In the genomic region with DNA sequence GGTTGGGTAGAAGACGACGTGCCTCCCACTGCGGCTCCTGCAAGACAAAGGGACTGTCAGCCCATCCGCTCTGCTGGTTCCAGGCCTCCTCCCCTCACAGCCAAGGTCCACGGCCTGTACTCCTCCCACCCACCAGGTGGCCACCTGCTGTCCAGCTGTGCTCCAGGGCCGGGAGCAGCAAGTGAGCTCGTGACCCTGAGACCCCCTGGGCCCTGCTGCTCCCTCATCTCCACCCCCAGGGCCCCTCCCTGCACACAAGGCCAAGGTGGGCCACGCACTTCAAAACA, we compare ENCODE assay signal across 11 cellular contexts. TPM values are rescaled to one million over a fixed set of nuclear protein-coding genes. Genes with fewer than 3 reads are reported as not detected.
DNase-seq lines count a peak whose midpoint lies in the region; FAIRE-seq and TF ChIP-seq lines count a peak whose summit lies in the region.
"Had no signal": no experiment of that assay in that cellular context is flagged by ENCODE, and none has a peak within 500 bp of the region (broad histone marks: within the 10 kb centered on the region; RNA-seq: fewer than 3 reads in every experiment).

No MANE protein-coding gene starts in this region.

- H3K4me1 ChIP-seq in SK-N-SH (ENCODE audit: control insufficient read depth in 1 of 2, insufficient read depth in 2 of 2, low read depth in 1 of 2, low read length in 1 of 2) (peaks cover 0 to 2% of the 10 kb centered on the region in 2 experiments; a peak in 1 of 4 replicates), keratinocyte (ENCODE audit: control insufficient read depth, extremely low read depth, insufficient read depth, low read length) (no peaks in the 10 kb centered on the region)
- H3K4me1 ChIP-seq: sigmoid colon, tibial nerve had no signal

- CTCF ChIA-PET in SK-N-SH (lab: Yijun Ruan, JAX) = interaction anchor here (0.7 to 1.2 kb wide), 4 partner anchors 11 to 28 kb away, joined by 3 read pairs; no protein-coding TSS in a partner anchor

- H3K9me1 ChIP-seq in keratinocyte (ENCODE audit: control insufficient read depth, extremely low read depth, insufficient read depth, low read length) = no peaks in the 10 kb centered on the region

- no peaks in the 10 kb centered on the region for H3K79me2 ChIP-seq in SK-N-SH (ENCODE audit: insufficient read depth)
- H3K79me2 ChIP-seq in keratinocyte (ENCODE audit: control insufficient read depth, insufficient read depth, low read length) = no peaks in the 10 kb centered on the region

- TF ChIP-seq CTCF in SK-N-SH (IDR thresholded peaks at IDR 0.05) (peak; percentile 32), keratinocyte (optimal IDR thresholded peaks at IDR 0.05 in 1 of 3, IDR thresholded peaks at IDR 0.05 in 1 of 3, conservative IDR thresholded peaks at IDR 0.05 in 1 of 3; ENCODE audit: extremely low read depth in 1 of 3, insufficient read depth in 2 of 3, low read length in 3 of 3) (peak in 2 of 3 experiments; percentile 13 to 38)

- H2AFZ ChIP-seq in SK-N-SH (ENCODE audit: low read depth) = no peak overlapping the region
- H2AFZ ChIP-seq in keratinocyte (ENCODE audit: control insufficient read depth, low read length) = no peak overlapping the region

- no peak overlapping the region for H3K9ac ChIP-seq in SK-N-SH
- no peak overlapping the region for H3K9ac ChIP-seq in keratinocyte (ENCODE audit: control insufficient read depth, extremely low read depth, insufficient read depth, low read length)

- FAIRE-seq in keratinocyte (lab: Jason Lieb, UNC) = no peak

- POLR2A ChIA-PET in SK-N-SH (lab: Yijun Ruan, JAX) = interaction anchor here (1.4 kb wide), 1 partner anchor 11 kb away, joined by 4 read pairs; no protein-coding TSS in a partner anchor

- H3K27me3 ChIP-seq in SK-N-SH (ENCODE audit: insufficient read depth) (no peaks in the 10 kb centered on the region), keratinocyte (ENCODE audit: control insufficient read depth, extremely low read depth, insufficient read depth, low read length) (peaks cover 2% of the 10 kb centered on the region)
- H3K27me3 ChIP-seq: sigmoid colon, tibial nerve had no signal

- no peak overlapping the region for H3K27ac ChIP-seq in SK-N-SH (ENCODE audit: low read depth in 2 of 2, low read length in 1 of 2)
- H3K27ac ChIP-seq in keratinocyte (ENCODE audit: control insufficient read depth, insufficient read depth, low read length) = no peak overlapping the region
- H3K27ac ChIP-seq: sigmoid colon, tibial nerve had no signal

- H3K4me3 ChIP-seq in SK-N-SH (ENCODE audit: low read depth in 2 of 2, low read length in 1 of 2) (no peak overlapping the region), keratinocyte (ENCODE audit: control insufficient read depth in 2 of 3, extremely low read depth in 1 of 3, insufficient read depth in 2 of 3, low read depth in 1 of 3, low read length in 3 of 3) (no peak overlapping the region)
- H3K4me3 ChIP-seq: sigmoid colon, tibial nerve had no signal

- H3F3A ChIP-seq in SK-N-SH (replicated peaks; ENCODE audit: insufficient read depth) = peaks cover 3% of the 10 kb centered on the region

- DNase-seq in EH (ENCODE audit: low read depth) (peak; percentile 12), SK-N-SH (peak; percentile 71), keratinocyte (ENCODE audit: low read depth, low spot score) (no peak), COR-L47 (lab: John Stamatoyannopoulos, UW) (no peak)
- no peak for DNase-seq in activated CD4-positive, alpha-beta T cell treated with anti-CD3 and anti-CD28 coated beads for 1 hour
- DNase-seq in activated CD4-positive, alpha-beta T cell treated with anti-CD3 and anti-CD28 coated beads, Interleukin-2, amount 50 U/mL, for 1 hour = no peak
- DNase-seq: CD4-positive, alpha-beta T cell; KG1; NCI-H2029; sigmoid colon had no signal

- no peak for TF ChIP-seq EP300 in SK-N-SH (IDR thresholded peaks at IDR 0.05; ENCODE audit: borderline replicate concordance in 1 of 2, low read depth in 1 of 2, low read length in 1 of 2)

- H3K4me2 ChIP-seq in SK-N-SH = no peak overlapping the region
- H3K4me2 ChIP-seq in keratinocyte (ENCODE audit: control insufficient read depth, extremely low read depth, insufficient read depth, low read depth, low read length) = no peak overlapping the region

- no peaks in the 10 kb centered on the region for H3K9me3 ChIP-seq in SK-N-SH
- no peaks in the 10 kb centered on the region for H3K9me3 ChIP-seq in keratinocyte (ENCODE audit: control insufficient read depth, low read depth, low read length)
- H3K9me3 ChIP-seq: sigmoid colon, tibial nerve had no signal

- dilution Hi-C loops in keratinocyte (cut with MboI; ENCODE audit: extremely low pct_ligation_motif_present, low sequenced_read_pairs) = no loop called here

- no CpG with 5 or more reads among the region's 8 CpGs for WGBS in SK-N-SH (ENCODE audit: low lambda C conversion rate)

- H4K20me1 ChIP-seq in SK-N-SH (ENCODE audit: insufficient read depth) (peaks cover 10% of the 10 kb centered on the region; the same call in 1 of the 2 replicates), keratinocyte (ENCODE audit: control insufficient read depth, extremely low read depth, insufficient read depth, low read length) (peaks cover 2% of the 10 kb centered on the region)

- H3K36me3 ChIP-seq in SK-N-SH (replicated peaks in 1 of 2; ENCODE audit: control insufficient read depth in 1 of 2, insufficient read depth in 2 of 2, low read length in 1 of 2) = peaks cover 0 to 13% of the 10 kb centered on the region in 2 experiments
- peaks cover 0 to 9% of the 10 kb centered on the region in 2 experiments for H3K36me3 ChIP-seq in keratinocyte (ENCODE audit: control insufficient read depth in 2 of 2, extremely low read depth in 1 of 2, insufficient read depth in 2 of 2, low read length in 2 of 2)

- TF ChIP-seq RAD21 in SK-N-SH (IDR thresholded peaks at IDR 0.05; ENCODE audit: low read length) = no peak

- no peaks in the 10 kb centered on the region for H3K9me2 ChIP-seq in SK-N-SH

RNA-seq across cellular contexts. Expression of a gene that starts 27.4 kb away (rescaled TPM):
- polyA plus RNA-seq in SK-N-SH (2012; rRNA removed) = 201 and 226 TPM in 2 replicates
- polyA plus RNA-seq in SK-N-SH (2012; cell fraction: cytosol; rRNA removed) = 66.1 and 128 TPM in 2 replicates
- polyA plus RNA-seq in SK-N-SH (2012; cell fraction: nucleus; rRNA removed) = 521 and 832 TPM in 2 replicates
- polyA plus RNA-seq in keratinocyte = 42.1 to 73.0 TPM (median 70.8 TPM) in 3 replicates
- 14.6 TPM for polyA plus RNA-seq in keratinocyte (2011; ENCODE audit: low read depth)
- polyA plus RNA-seq in keratinocyte (2011; cell fraction: cytosol; rRNA removed) = 25.9 and 74.4 TPM in 2 replicates
- polyA plus RNA-seq in keratinocyte (2011; cell fraction: nucleus; rRNA removed) = 97.5 and 133 TPM in 2 replicates
- 53.2 and 84.1 TPM in 2 replicates for polyA plus RNA-seq in keratinocyte (2012; ENCODE audit: low replicate concordance)
- polyA minus RNA-seq in keratinocyte = 45.2 to 67.9 TPM (median 59.9 TPM) in 3 replicates
- polyA minus RNA-seq in keratinocyte (2011; cell fraction: cytosol; rRNA and poly(A)+ RNA removed) = 67.5 TPM
- 28.2 and 31.7 TPM in 2 replicates for polyA minus RNA-seq in keratinocyte (2011; cell fraction: nucleus; rRNA and poly(A)+ RNA removed)

RNA-seq across cellular contexts. Expression of a gene that starts 27.7 kb away (rescaled TPM):
- 287 and 540 TPM in 2 replicates for polyA plus RNA-seq in SK-N-SH (2012; rRNA removed)
- 228 and 230 TPM in 2 replicates for polyA plus RNA-seq in SK-N-SH (2012; cell fraction: cytosol; rRNA removed)
- 123 and 341 TPM in 2 replicates for polyA plus RNA-seq in SK-N-SH (2012; cell fraction: nucleus; rRNA removed)
- 145 to 308 TPM (median 245 TPM) in 3 replicates for polyA plus RNA-seq in keratinocyte
- polyA plus RNA-seq in keratinocyte (2011; ENCODE audit: low read depth) = 53.9 TPM
- 254 and 686 TPM in 2 replicates for polyA plus RNA-seq in keratinocyte (2011; cell fraction: cytosol; rRNA removed)
- 57.9 and 117 TPM in 2 replicates for polyA plus RNA-seq in keratinocyte (2011; cell fraction: nucleus; rRNA removed)
- polyA plus RNA-seq in keratinocyte (2012; ENCODE audit: low replicate concordance) = 439 and 595 TPM in 2 replicates
- 169 to 422 TPM (median 281 TPM) in 3 replicates for polyA minus RNA-seq in keratinocyte
- 635 TPM for polyA minus RNA-seq in keratinocyte (2011; cell fraction: cytosol; rRNA and poly(A)+ RNA removed)
- 83.4 and 100 TPM in 2 replicates for polyA minus RNA-seq in keratinocyte (2011; cell fraction: nucleus; rRNA and poly(A)+ RNA removed)

RNA-seq across cellular contexts. Expression of a gene that starts 37.3 kb away (rescaled TPM):
- polyA plus RNA-seq in SK-N-SH (2012; rRNA removed) (922 and 1,149 TPM in 2 replicates), keratinocyte (434 to 997 TPM (median 500 TPM) in 3 replicates)
- 364 and 668 TPM in 2 replicates for polyA plus RNA-seq in SK-N-SH (2012; cell fraction: cytosol; rRNA removed)
- polyA plus RNA-seq in SK-N-SH (2012; cell fraction: nucleus; rRNA removed) = 1,027 and 1,059 TPM in 2 replicates
- polyA plus RNA-seq in keratinocyte (2011; ENCODE audit: low read depth) = 184 TPM
- polyA plus RNA-seq in keratinocyte (2011; cell fraction: cytosol; rRNA removed) = 356 and 591 TPM in 2 replicates
- polyA plus RNA-seq in keratinocyte (2011; cell fraction: nucleus; rRNA removed) = 672 and 821 TPM in 2 replicates
- polyA plus RNA-seq in keratinocyte (2012; ENCODE audit: low replicate concordance) = 312 and 611 TPM in 2 replicates
- 548 to 874 TPM (median 870 TPM) in 3 replicates for polyA minus RNA-seq in keratinocyte
- polyA minus RNA-seq in keratinocyte (2011; cell fraction: cytosol; rRNA and poly(A)+ RNA removed) = 641 TPM
- polyA minus RNA-seq in keratinocyte (2011; cell fraction: nucleus; rRNA and poly(A)+ RNA removed) = 486 and 491 TPM in 2 replicates

RNA-seq across cellular contexts. Expression of a gene that starts 40.5 kb away (rescaled TPM):
- 194 and 231 TPM in 2 replicates for polyA plus RNA-seq in SK-N-SH (2012; rRNA removed)
- polyA plus RNA-seq in SK-N-SH (2012; cell fraction: cytosol; rRNA removed) = 153 and 192 TPM in 2 replicates
- polyA plus RNA-seq in SK-N-SH (2012; cell fraction: nucleus; rRNA removed) = 123 and 143 TPM in 2 replicates
- polyA plus RNA-seq in keratinocyte = 23.0 to 37.4 TPM (median 27.2 TPM) in 3 replicates
- 19.7 TPM for polyA plus RNA-seq in keratinocyte (2011; ENCODE audit: low read depth)
- 23.7 and 47.2 TPM in 2 replicates for polyA plus RNA-seq in keratinocyte (2011; cell fraction: cytosol; rRNA removed)
- polyA plus RNA-seq in keratinocyte (2011; cell fraction: nucleus; rRNA removed) = 39.0 and 52.3 TPM in 2 replicates
- 56.8 and 68.4 TPM in 2 replicates for polyA plus RNA-seq in keratinocyte (2012; ENCODE audit: low replicate concordance)
- polyA minus RNA-seq in keratinocyte = 26.2 to 89.6 TPM (median 35.4 TPM) in 3 replicates
- polyA minus RNA-seq in keratinocyte (2011; cell fraction: cytosol; rRNA and poly(A)+ RNA removed) = 51.0 TPM
- polyA minus RNA-seq in keratinocyte (2011; cell fraction: nucleus; rRNA and poly(A)+ RNA removed) = 34.4 and 40.7 TPM in 2 replicates

RNA-seq across cellular contexts. Expression of a gene that starts 42.4 kb away (rescaled TPM):
- polyA plus RNA-seq in SK-N-SH (2012; rRNA removed) = 0.94 and 1.1 TPM in 2 replicates
- polyA plus RNA-seq in SK-N-SH (2012; cell fraction: cytosol; rRNA removed) = 0.21 and 0.28 TPM in 2 replicates
- polyA plus RNA-seq in SK-N-SH (2012; cell fraction: nucleus; rRNA removed) = 3.8 and 5.0 TPM in 2 replicates
- polyA plus RNA-seq in keratinocyte = 0.17 to 1.1 TPM (median 0.34 TPM) in 3 replicates
- polyA plus RNA-seq in keratinocyte (2011; ENCODE audit: low read depth) = 0.15 TPM
- 0.22 and 0.62 TPM in 2 replicates for polyA plus RNA-seq in keratinocyte (2011; cell fraction: cytosol; rRNA removed)
- 0.47 and 0.84 TPM in 2 replicates for polyA plus RNA-seq in keratinocyte (2011; cell fraction: nucleus; rRNA removed)
- 0.31 and 0.87 TPM in 2 replicates for polyA plus RNA-seq in keratinocyte (2012; ENCODE audit: low replicate concordance)
- 0.20 TPM in 1 of 3 replicates, not detected in the others for polyA minus RNA-seq in keratinocyte
- polyA minus RNA-seq in keratinocyte (2011; cell fraction: cytosol; rRNA and poly(A)+ RNA removed) = 3.1 TPM
- polyA minus RNA-seq in keratinocyte (2011; cell fraction: nucleus; rRNA and poly(A)+ RNA removed) = not detected in 2 replicates

Comparison
In these comparisons a context has a peak if more than half of its experiments do, and no peak if none do; other contexts are left out.
1. DNase-seq: peak in EH (single experiment) and SK-N-SH (single experiment); none in keratinocyte (single experiment), activated CD4-positive, alpha-beta T cell treated with anti-CD3 and anti-CD28 coated beads for 1 hour (single experiment), COR-L47 (single experiment) and activated CD4-positive, alpha-beta T cell treated with anti-CD3 and anti-CD28 coated beads, Interleukin-2, amount 50 U/mL, for 1 hour (single experiment).